In the genomic region with DNA sequence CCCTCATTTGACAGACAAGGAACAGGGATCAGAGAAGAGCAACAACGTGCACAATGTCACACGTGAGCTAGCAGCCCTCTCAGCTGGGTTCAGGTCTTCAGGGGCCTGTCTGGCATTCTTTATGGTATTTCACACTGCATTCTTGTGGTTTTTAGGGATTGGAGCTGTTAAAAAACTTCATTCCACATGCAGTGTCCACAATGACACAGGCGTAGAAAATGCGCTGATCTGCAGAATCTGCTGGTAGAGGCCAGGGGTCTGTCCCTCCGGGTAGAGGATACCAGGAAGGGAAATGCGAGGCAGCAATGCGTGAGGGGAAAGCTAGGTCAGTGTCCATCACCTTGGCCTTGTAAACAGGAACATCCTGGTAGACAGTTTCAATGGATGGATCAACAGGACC, we compare ENCODE assay signal across 11 cellular contexts. TPM values are rescaled to one million over a fixed set of nuclear protein-coding genes. Genes with fewer than 3 reads are reported as not detected.
A peak's percentile ranks its signal among the peaks of the same experiment; 100 is the strongest.
DNase-seq lines count a peak whose midpoint lies in the region.
"Had no signal": no experiment of that assay in that cellular context is flagged by ENCODE, and none has a peak within 500 bp of the region (broad histone marks: within the 10 kb centered on the region; RNA-seq: fewer than 3 reads in every experiment).

No MANE protein-coding gene starts in this region.

- H3K27ac ChIP-seq in skeletal muscle tissue (ENCODE audit: low read depth, low read length) = peak overlapping the region; percentile 36
- H3K27ac ChIP-seq in effector memory CD4-positive, alpha-beta T cell (ENCODE audit: insufficient read depth, low read length, poor library complexity, severe bottlenecking) = no peak overlapping the region
- H3K27ac ChIP-seq: neural progenitor cell had no signal

- no peaks in the 10 kb centered on the region for H3K9me3 Mint-ChIP-seq in activated CD4-positive, alpha-beta T cell treated with anti-CD3 and anti-CD28 coated beads, Interleukin-2, amount 10 ng/mL, durations not matched to agents 7 days and 5 days
- H3K9me3 Mint-ChIP-seq: activated T-helper 1 cell treated with anti-CD3 and anti-CD28 coated beads, Interleukin-12 subunit alpha, Interleukin-12 subunit beta, Interleukin-2, Interleukin-4 antibody, amounts not matched to agents 30 ng/mL and 10 ng/mL and 1 ng/mL, durations not matched to agents 14 hours and 24 hours and 36 hours had no signal

- H3K9me3 ChIP-seq in skeletal muscle tissue (ENCODE audit: control insufficient read depth in 3 of 3, low read length in 3 of 3) = no peaks in the 10 kb centered on the region
- H3K9me3 ChIP-seq in effector memory CD4-positive, alpha-beta T cell (ENCODE audit: control insufficient read depth, low read length) = no peaks in the 10 kb centered on the region

- H3K4me1 Mint-ChIP-seq in activated CD4-positive, alpha-beta T cell treated with anti-CD3 and anti-CD28 coated beads, Interleukin-2, amount 10 ng/mL, durations not matched to agents 7 days and 5 days = peaks cover 10% of the 10 kb centered on the region

- peak; percentile 84 for DNase-seq in GM04503 (ENCODE audit: low read depth)
- DNase-seq in SW 1271 (lab: John Stamatoyannopoulos, UW) = peak; percentile 57 to 84
- DNase-seq in foreskin melanocyte = peak; percentile 22
- no peak for DNase-seq in effector memory CD4-positive, alpha-beta T cell
- no peak for DNase-seq in activated CD4-positive, alpha-beta T cell treated with anti-CD3 and anti-CD28 coated beads, Interleukin-2, amount 10 ng/mL, durations not matched to agents 7 days and 5 days
- DNase-seq in COLO829 (ENCODE audit: low spot score) = no peak
- DNase-seq in NK-92 (lab: John Stamatoyannopoulos, UW; ENCODE audit: unreplicated experiment) = no peak
- DNase-seq: T-helper 1 cell had no signal

- peaks cover 0 to 10% (median 5%) of the 10 kb centered on the region in 3 donors for H3K4me1 ChIP-seq in skeletal muscle tissue (ENCODE audit: control insufficient read depth in 3 of 3, insufficient read depth in 3 of 3, low read length in 3 of 3)
- H3K4me1 ChIP-seq in effector memory CD4-positive, alpha-beta T cell (ENCODE audit: control insufficient read depth, insufficient read depth, low read length, poor library complexity, severe bottlenecking) = no peaks in the 10 kb centered on the region
- H3K4me1 ChIP-seq: neural progenitor cell had no signal

- H3K27me3 Mint-ChIP-seq in activated CD4-positive, alpha-beta T cell treated with anti-CD3 and anti-CD28 coated beads, Interleukin-2, amount 10 ng/mL, durations not matched to agents 7 days and 5 days = no peaks in the 10 kb centered on the region

- no peaks in the 10 kb centered on the region for H3K27me3 ChIP-seq in skeletal muscle tissue (ENCODE audit: control insufficient read depth in 3 of 3, insufficient read depth in 3 of 3, low read length in 3 of 3)
- H3K27me3 ChIP-seq in effector memory CD4-positive, alpha-beta T cell (replicated peaks; ENCODE audit: control insufficient read depth, insufficient read depth, low read length, poor library complexity, severe bottlenecking) = no peaks in the 10 kb centered on the region
- H3K27me3 ChIP-seq: neural progenitor cell had no signal

- H3K36me3 ChIP-seq in skeletal muscle tissue (ENCODE audit: control insufficient read depth in 3 of 3, insufficient read depth in 3 of 3, low read length in 3 of 3) = peaks cover 4 to 11% (median 7%) of the 10 kb centered on the region in 3 donors
- H3K36me3 ChIP-seq in effector memory CD4-positive, alpha-beta T cell (ENCODE audit: control insufficient read depth, insufficient read depth, low read length) = no peaks in the 10 kb centered on the region
- H3K36me3 ChIP-seq: neural progenitor cell had no signal

- H3K9ac ChIP-seq in skeletal muscle tissue (ENCODE audit: low read depth in 1 of 3, low read length in 3 of 3) = no peak overlapping the region
- H3K9ac ChIP-seq: neural progenitor cell had no signal

- peaks cover 13% of the 10 kb centered on the region for H3K36me3 Mint-ChIP-seq in activated CD4-positive, alpha-beta T cell treated with anti-CD3 and anti-CD28 coated beads, Interleukin-2, amount 10 ng/mL, durations not matched to agents 7 days and 5 days (ENCODE audit: low read depth)

- no peak overlapping the region for H3K4me3 Mint-ChIP-seq in activated CD4-positive, alpha-beta T cell treated with anti-CD3 and anti-CD28 coated beads, Interleukin-2, amount 10 ng/mL, durations not matched to agents 7 days and 5 days
- H3K4me3 Mint-ChIP-seq: activated T-helper 1 cell treated with anti-CD3 and anti-CD28 coated beads, Interleukin-12 subunit alpha, Interleukin-12 subunit beta, Interleukin-2, Interleukin-4 antibody, amounts not matched to agents 30 ng/mL and 10 ng/mL and 1 ng/mL, durations not matched to agents 14 hours and 24 hours and 36 hours; neural progenitor cell had no signal

- CTCF ChIA-PET in activated CD4-positive, alpha-beta T cell treated with anti-CD3 and anti-CD28 coated beads, Interleukin-2, amount 10 ng/mL, durations not matched to agents 7 days and 5 days (lab: Charles Lee) = no interaction called here

- H3K4me3 ChIP-seq in skeletal muscle tissue (ENCODE audit: low read length in 3 of 3) = no peak overlapping the region
- no peak overlapping the region for H3K4me3 ChIP-seq in effector memory CD4-positive, alpha-beta T cell (ENCODE audit: insufficient read depth, low read depth, low read length, poor library complexity, severe bottlenecking)
- H3K4me3 ChIP-seq: neural progenitor cell had no signal

- POLR2A ChIA-PET in activated CD4-positive, alpha-beta T cell treated with anti-CD3 and anti-CD28 coated beads, Interleukin-2, amount 10 ng/mL, durations not matched to agents 7 days and 5 days (lab: Charles Lee) = no interaction called here

- H3K27ac Mint-ChIP-seq in activated CD4-positive, alpha-beta T cell treated with anti-CD3 and anti-CD28 coated beads, Interleukin-2, amount 10 ng/mL, durations not matched to agents 7 days and 5 days = no peak overlapping the region
- H3K27ac Mint-ChIP-seq: activated T-helper 1 cell treated with anti-CD3 and anti-CD28 coated beads, Interleukin-12 subunit alpha, Interleukin-12 subunit beta, Interleukin-2, Interleukin-4 antibody, amounts not matched to agents 30 ng/mL and 10 ng/mL and 1 ng/mL, durations not matched to agents 14 hours and 24 hours and 36 hours; neural progenitor cell had no signal

RNA-seq across cellular contexts. Expression of a gene that starts 36.6 kb away (rescaled TPM):
- 6.3 TPM for total RNA-seq in skeletal muscle tissue
- total RNA-seq in activated CD4-positive, alpha-beta T cell treated with anti-CD3 and anti-CD28 coated beads, Interleukin-2, amount 10 ng/mL, durations not matched to agents 7 days and 5 days = 10 to 100 TPM; 11.2 to 13.5 TPM

Comparison
In these comparisons a context has a peak if more than half of its experiments do, and no peak if none do; other contexts are left out.
1. DNase-seq: peak in GM04503 (single experiment), SW 1271 (2 of 2) and foreskin melanocyte (single experiment); none in effector memory CD4-positive, alpha-beta T cell (0 of 3), activated CD4-positive, alpha-beta T cell treated with anti-CD3 and anti-CD28 coated beads, Interleukin-2, amount 10 ng/mL, durations not matched to agents 7 days and 5 days (single experiment), COLO829 (single experiment) and NK-92 (single experiment).